1 cellular context compared by ENCODE assay signal in genomic region chr6:37204014-37204751, GRCh38.
TF ChIP-seq lines count a peak whose summit lies in the region.

No MANE protein-coding gene starts in this region.

TF ChIP-seq in K562, 482 proteins besides CTCF, POLR2A, EP300 and RAD21 (continued from another document and continues in another):
- TF ChIP-seq CCNT2 (IDR thresholded peaks at IDR 0.05; ENCODE audit: borderline replicate concordance, extremely low read depth, insufficient read length, low read depth, low read length) (no peak), ZBTB34 (CRISPR knock-in tag; IDR thresholded peaks at IDR 0.05) (no peak), CHD4 (IDR thresholded peaks at IDR 0.05; ENCODE audit: insufficient read depth, insufficient replicate concordance, low read depth, low read length, poor library complexity, severe bottlenecking) (no peak), MGA (IDR thresholded peaks at IDR 0.05) (peak; percentile 74), TCF15 (CRISPR knock-in tag; IDR thresholded peaks at IDR 0.05) (no peak), SMAD3 (CRISPR knock-in tag; conservative IDR thresholded peaks at IDR 0.05) (0 out of 2 replicates have a peak, but pooled peaks have one; percentile 50), PBX2 (CRISPR knock-in tag; IDR thresholded peaks at IDR 0.05; ENCODE audit: low read depth) (no peak), PBX2 (tag; conservative IDR thresholded peaks at IDR 0.05; ENCODE audit: low read depth) (no peak), TAF1 (IDR thresholded peaks at IDR 0.05; ENCODE audit: control insufficient read depth, extremely low read depth, insufficient read depth, low read length, severe bottlenecking) (no peak), NONO (IDR thresholded peaks at IDR 0.05; ENCODE audit: low read depth in 2 of 2, low read length in 1 of 2) (no peak), CUX1 (CRISPR knock-in tag; IDR thresholded peaks at IDR 0.05) (no peak), MBD2 (IDR thresholded peaks at IDR 0.05; ENCODE audit: borderline replicate concordance, low read depth) (no peak), ZNF184 (CRISPR knock-in tag; IDR thresholded peaks at IDR 0.05) (no peak), ATF7 (IDR thresholded peaks at IDR 0.05) (no peak), ZNF707 (CRISPR knock-in tag; conservative IDR thresholded peaks at IDR 0.05) (no peak), KAT7 (CRISPR knock-in tag; IDR thresholded peaks at IDR 0.05; ENCODE audit: borderline replicate concordance) (0 out of 2 replicates have a peak, but pooled peaks have one; percentile 51), RBM25 (IDR thresholded peaks at IDR 0.05; ENCODE audit: low read depth, low read length, severe bottlenecking) (no peak), CREM (IDR thresholded peaks at IDR 0.05; ENCODE audit: low read depth) (no peak), PATZ1 (CRISPR knock-in tag; IDR thresholded peaks at IDR 0.05; ENCODE audit: borderline replicate concordance) (0 out of 2 replicates have a peak, but pooled peaks have one; percentile 53), ZNF12 (CRISPR knock-in tag; IDR thresholded peaks at IDR 0.05) (no peak), CTBP1 (IDR thresholded peaks at IDR 0.05; ENCODE audit: borderline replicate concordance) (peak; percentile 76), THAP12 (CRISPR knock-in tag; IDR thresholded peaks at IDR 0.05) (no peak), ETV6 (IDR thresholded peaks at IDR 0.05; ENCODE audit: borderline replicate concordance in 1 of 2, low read depth in 2 of 2, low read length in 1 of 2) (0 out of 4 replicates have a peak, but pooled peaks of 1 of the 2 experiments have one; percentile 27), ETV6 (CRISPR knock-in tag; IDR thresholded peaks at IDR 0.05; ENCODE audit: borderline replicate concordance) (no peak), PTBP1 (IDR thresholded peaks at IDR 0.05; ENCODE audit: low read depth, low read length) (no peak), HNRNPLL (IDR thresholded peaks at IDR 0.05; ENCODE audit: low read depth, low read length, poor library complexity, severe bottlenecking) (no peak)
